ENCODE assay signal across 25 cellular contexts in genomic region chr1:156579472-156579871, GRCh38.
A peak's percentile ranks its signal among the peaks of the same experiment; 100 is the strongest.
DNase-seq lines count a peak whose midpoint lies in the region; ATAC-seq and TF ChIP-seq lines count a peak whose summit lies in the region.
"Had no signal": no experiment of that assay in that cellular context is flagged by ENCODE, and none has a peak within 500 bp of the region (broad histone marks: within the 10 kb centered on the region; RNA-seq: fewer than 3 reads in every experiment).

TSS of gene TTC24 (plus strand) at chr1:156579723. CDS start at chr1:156581365, 1,642 bp downstream.

- H3K4me3 ChIP-seq in BLaER1 treated with 17β-estradiol and CSF1 and Interleukin-3, amounts not matched to agents 10 nM and 100 nM = no peak within 1 kb of the TSS
- no peak within 1 kb of the TSS for H3K4me3 ChIP-seq in HEK293 (ENCODE audit: low read depth, low read length)
- H3K4me3 ChIP-seq: esophagus squamous epithelium, heart left ventricle, PC-9, SK-N-MC, skin epidermis, upper lobe of right lung had no signal

- DNase-seq in NCI-H82 treated with DMSO at 0.1 percent for 48 hours (lab: John Stamatoyannopoulos, UW; ENCODE audit: unreplicated experiment) (peak; percentile 74), left kidney (ENCODE audit: low read depth, low spot score) (peak; percentile 90), OCI-M1 (lab: John Stamatoyannopoulos, UW) (no peak), DMS114 treated with DMSO at 0.1 percent for 48 hours (lab: John Stamatoyannopoulos, UW; ENCODE audit: unreplicated experiment) (no peak)
- DNase-seq: activated CD4-positive, alpha-beta T cell treated with anti-CD3 and anti-CD28 coated beads, Interleukin-2, amount 50 U/mL, for 1 hour; activated CD4-positive, CD25-positive, alpha-beta regulatory T cell; activated CD8-positive, alpha-beta memory T cell treated with anti-CD3 and anti-CD28 coated beads, Interleukin-2, amount 50 U/mL, for 48 hours; CD4-positive, alpha-beta T cell; EL; esophagus squamous epithelium; foreskin keratinocyte; heart left ventricle; KBM-7; natural killer cell; NCI-H1092; NCI-H187 treated with DMSO at 0.1 percent for 48 hours; PC-9; stimulated activated naive B cell treated with anti-CD40 and anti-IgM and Interleukin-4, amounts not matched to agents 10 μg/mL and 1 μg/mL and 100 μg/mL, for 72 hours; upper lobe of right lung had no signal

- peak within 1 kb of the TSS; percentile 92 to 99 (median 96) for H3K4me2 ChIP-seq in BLaER1 treated with 17β-estradiol and CSF1 and Interleukin-3, amounts not matched to agents 10 nM and 100 nM
- H3K4me2 ChIP-seq: PC-9 had no signal

- no peaks in the 10 kb centered on the region for H3K27me3 ChIP-seq in BLaER1 treated with 17β-estradiol and CSF1 and Interleukin-3, amounts not matched to agents 10 nM and 100 nM
- H3K27me3 ChIP-seq: esophagus squamous epithelium, foreskin keratinocyte, heart left ventricle, upper lobe of right lung had no signal

- peaks cover 0 to 3% (median under 1%) of the 10 kb centered on the region in 11 experiments; a peak in 7 of 22 replicates for H4K20me1 ChIP-seq in BLaER1 treated with 17β-estradiol and CSF1 and Interleukin-3, amounts not matched to agents 10 nM and 100 nM

- POLR2A ChIA-PET in HEK293 (lab: Yijun Ruan, JAX) = interaction anchor here (0.7 to 1.0 kb wide), 2 partner anchors 8 to 17 kb away, joined by 3 to 6 read pairs; no protein-coding TSS in a partner anchor

- no peak for TF ChIP-seq CTCF in HEK293 (tag by site-specific recombination; IDR thresholded peaks at IDR 0.05)

- peaks cover 63 to 71% (median 66%) of the 10 kb centered on the region in 10 experiments for H3K4me1 ChIP-seq in BLaER1 treated with 17β-estradiol and CSF1 and Interleukin-3, amounts not matched to agents 10 nM and 100 nM
- no peaks in the 10 kb centered on the region for H3K4me1 ChIP-seq in HEK293 (ENCODE audit: control insufficient read depth, insufficient read depth, low read length)
- H3K4me1 ChIP-seq: esophagus squamous epithelium, foreskin keratinocyte, upper lobe of right lung had no signal

- H3K9me3 ChIP-seq in BLaER1 treated with 17β-estradiol and CSF1 and Interleukin-3, amounts not matched to agents 10 nM and 100 nM (replicated peaks in 1 of 11) = no peaks in the 10 kb centered on the region
- no peaks in the 10 kb centered on the region for H3K9me3 ChIP-seq in HEK293 (ENCODE audit: control insufficient read depth, insufficient read depth, low read depth, low read length)
- H3K9me3 ChIP-seq: esophagus squamous epithelium, heart left ventricle, upper lobe of right lung had no signal

- H3K36me3 ChIP-seq in BLaER1 treated with 17β-estradiol and CSF1 and Interleukin-3, amounts not matched to agents 10 nM and 100 nM = peaks cover 0 to 6% (median under 1%) of the 10 kb centered on the region in 11 experiments; a peak in 9 of 22 replicates
- H3K36me3 ChIP-seq in HEK293 (ENCODE audit: control insufficient read depth in 2 of 2, insufficient read depth in 1 of 2, low read length in 2 of 2) = no peaks in the 10 kb centered on the region
- H3K36me3 ChIP-seq: esophagus squamous epithelium, heart left ventricle, upper lobe of right lung had no signal

- CTCF ChIA-PET in HEK293 (lab: Yijun Ruan, JAX) = interaction anchor here (0.6 to 3.7 kb wide), 6 partner anchors 23 to 299 kb away, joined by 3 to 17 read pairs (median 5); no protein-coding TSS in a partner anchor

- ATAC-seq in GM21737 (IDR thresholded peaks at IDR 0.05; ENCODE audit: unreplicated experiment) = no peak
- ATAC-seq: activated naive CD4-positive, alpha-beta T cell treated with anti-CD3 and anti-CD28 coated beads, Interleukin-2, amount 50 U/mL, for 72 hours; foreskin keratinocyte; heart left ventricle; natural killer cell; stimulated activated naive B cell treated with anti-CD40 and anti-IgM and Interleukin-4, amounts not matched to agents 10 μg/mL and 1 μg/mL and 100 μg/mL, for 72 hours; upper lobe of right lung had no signal

- peak within 1 kb of the TSS; percentile 22 to 99 (median 94); a peak in 20 of 22 replicates for H3K27ac ChIP-seq in BLaER1 treated with 17β-estradiol and CSF1 and Interleukin-3, amounts not matched to agents 10 nM and 100 nM
- H3K27ac ChIP-seq in HEK293 (ENCODE audit: extremely low read depth, low read depth, low read length) = no peak within 1 kb of the TSS
- H3K27ac ChIP-seq: esophagus squamous epithelium, foreskin keratinocyte, heart left ventricle, PC-9, SK-N-MC, upper lobe of right lung had no signal

- H3K9ac ChIP-seq in BLaER1 treated with 17β-estradiol and CSF1 and Interleukin-3, amounts not matched to agents 10 nM and 100 nM = peak within 1 kb of the TSS; percentile 19 to 91 (median 55); a peak in 19 of 22 replicates

TF ChIP-seq in HEK293, 187 proteins besides CTCF, POLR2A, EP300 and RAD21:
- TF ChIP-seq PBX3 (CRISPR knock-in tag; IDR thresholded peaks at IDR 0.05) (no peak), GLIS1 (tag by site-specific recombination; IDR thresholded peaks at IDR 0.05) (peak; percentile 40; the same call in 1 of the 2 replicates), ZNF146 (tag by site-specific recombination; IDR thresholded peaks at IDR 0.05) (no peak), KLF10 (tag by site-specific recombination; IDR thresholded peaks at IDR 0.05) (0 out of 2 replicates have a peak, but pooled peaks have one; percentile 26), SP2 (tag by site-specific recombination; IDR thresholded peaks at IDR 0.05) (peak; percentile 26; the same call in 1 of the 2 replicates)

Comparison
In these comparisons a context has a peak if more than half of its experiments do, and no peak if none do; other contexts are left out.
1. DNase-seq: peak in NCI-H82 treated with DMSO at 0.1 percent for 48 hours (single experiment) and left kidney (single experiment); none in OCI-M1 (single experiment) and DMS114 treated with DMSO at 0.1 percent for 48 hours (single experiment).